31 cellular contexts compared by ENCODE assay signal in genomic region chr3:111128884-111129283, GRCh38. TPM values are rescaled to one million over a fixed set of nuclear protein-coding genes. Genes with fewer than 3 reads are reported as not detected.
DNase-seq lines count a peak whose midpoint lies in the region; ATAC-seq and TF ChIP-seq lines count a peak whose summit lies in the region.
"Had no signal": no experiment of that assay in that cellular context is flagged by ENCODE, and none has a peak within 500 bp of the region (broad histone marks: within the 10 kb centered on the region; RNA-seq: fewer than 3 reads in every experiment).

No MANE protein-coding gene starts in this region.

- no peak overlapping the region for H3K4me3 Mint-ChIP-seq in GM23338
- H3K4me3 Mint-ChIP-seq: activated CD8-positive, alpha-beta T cell treated with anti-CD3 and anti-CD28 coated beads for 36 hours; activated naive CD8-positive, alpha-beta T cell treated with anti-CD3 and anti-CD28 coated beads, Interleukin-2, amount 10 ng/mL, durations not matched to agents 7 days and 5 days; brain; immature natural killer cell; T-cell had no signal

- H3K4me1 ChIP-seq in GM23338 (ENCODE audit: insufficient read depth): 0 out of 2 replicates have a peak, but pooled peaks cover 6% of the 10 kb centered on the region
- H3K4me1 ChIP-seq: colonic mucosa, esophagus muscularis mucosa, left lung, psoas muscle, SJSA1 had no signal

- H3K4me3 ChIP-seq in GM23338 (no peak overlapping the region), choroid plexus epithelial cell (ENCODE audit: low read depth, low read length) (no peak overlapping the region)
- H3K4me3 ChIP-seq: colonic mucosa, esophagus muscularis mucosa, left lung, psoas muscle, SJSA1, suprapubic skin had no signal

- H3K9me2 ChIP-seq in GM23338 (ENCODE audit: insufficient read depth): no peaks in the 10 kb centered on the region

- H3K27me3 Mint-ChIP-seq in GM23338 (ENCODE audit: insufficient read depth, low read depth, poor library complexity): no peaks in the 10 kb centered on the region
- H3K27me3 Mint-ChIP-seq: activated CD8-positive, alpha-beta T cell treated with anti-CD3 and anti-CD28 coated beads for 36 hours; activated naive CD8-positive, alpha-beta T cell treated with anti-CD3 and anti-CD28 coated beads, Interleukin-2, amount 10 ng/mL, durations not matched to agents 7 days and 5 days; brain; T-cell had no signal

- no peaks in the 10 kb centered on the region for H3K9me3 Mint-ChIP-seq in GM23338
- H3K9me3 Mint-ChIP-seq: activated CD8-positive, alpha-beta T cell treated with anti-CD3 and anti-CD28 coated beads for 36 hours; activated naive CD8-positive, alpha-beta T cell treated with anti-CD3 and anti-CD28 coated beads, Interleukin-2, amount 10 ng/mL, durations not matched to agents 7 days and 5 days; brain; T-cell had no signal

- no peaks in the 10 kb centered on the region for H3K79me2 ChIP-seq in GM23338 (replicated peaks; ENCODE audit: insufficient read depth)

- no peak overlapping the region for H3K4me2 ChIP-seq in GM23338

- ATAC-seq in GM23338 (peak; percentile 64), GM18519 (IDR thresholded peaks at IDR 0.05; ENCODE audit: low FRiP score, unreplicated experiment) (no peak)
- ATAC-seq: activated CD4-positive, CD25-positive, alpha-beta regulatory T cell treated with anti-CD3 and anti-CD28 coated beads, Interleukin-2, amount 50 U/mL, for 24 hours; activated CD8-positive, alpha-beta T cell treated with anti-CD3 and anti-CD28 coated beads for 36 hours; left lung; psoas muscle; T-cell had no signal

- no peaks in the 10 kb centered on the region for H4K20me1 ChIP-seq in GM23338 (replicated peaks; ENCODE audit: insufficient read depth)

- H3K36me3 ChIP-seq in GM23338 (ENCODE audit: insufficient read depth): no peaks in the 10 kb centered on the region
- H3K36me3 ChIP-seq: colonic mucosa, left lung, suprapubic skin had no signal

- peak; percentile 55 for DNase-seq in GM23338 (ENCODE audit: low spot score)
- peak; percentile 10 for DNase-seq in M059J (ENCODE audit: low read depth)
- DNase-seq in choroid plexus epithelial cell (ENCODE audit: low read depth): peak; percentile 69
- peak; percentile 19 for DNase-seq in non-pigmented ciliary epithelial cell (ENCODE audit: low read depth)
- no peak for DNase-seq in activated gamma-delta T cell treated with Interleukin-2 at 50 U/mL for 16 hours
- no peak for DNase-seq in effector CD4-positive, alpha-beta T cell
- DNase-seq in dedifferentiated amniotic fluid mesenchymal stem cell (ENCODE audit: extremely low spot score): no peak
- DNase-seq: ACHN; activated CD8-positive, alpha-beta T cell treated with anti-CD3 and anti-CD28 coated beads for 36 hours; activated naive CD8-positive, alpha-beta T cell treated with anti-CD3 and anti-CD28 coated beads, Interleukin-2, amount 10 ng/mL, durations not matched to agents 7 days and 5 days; colonic mucosa; foreskin melanocyte; GDM1; immature natural killer cell; KBM-7; left lung; MM.1S; NCI-H1436; NCI-H2107; NCI-H446 treated with DMSO at 0.1 percent for 48 hours; psoas muscle; RPMI8226; stimulated activated CD4-positive, alpha-beta T cell treated with anti-CD3 and anti-CD28 coated beads, Interleukin-15, amount 100 ng/mL, for 24 hours; stimulated activated naive CD4-positive, alpha-beta T cell; T-cell had no signal

- no peak overlapping the region for H2AFZ ChIP-seq in GM23338

- peaks cover 10% of the 10 kb centered on the region for H3K4me1 Mint-ChIP-seq in GM23338
- H3K4me1 Mint-ChIP-seq: activated naive CD8-positive, alpha-beta T cell treated with anti-CD3 and anti-CD28 coated beads, Interleukin-2, amount 10 ng/mL, durations not matched to agents 7 days and 5 days; brain; immature natural killer cell; T-cell had no signal

- no peaks in the 10 kb centered on the region for H3K27me3 ChIP-seq in GM23338 (ENCODE audit: insufficient read depth)
- H3K27me3 ChIP-seq: colonic mucosa, esophagus muscularis mucosa, left lung, SJSA1, suprapubic skin had no signal

- H3K27ac ChIP-seq in GM23338 (ENCODE audit: low read depth): peak overlapping the region; percentile 12; the same call in 1 of the 2 replicates
- H3K27ac ChIP-seq: colonic mucosa, esophagus muscularis mucosa, left lung, psoas muscle, SJSA1, suprapubic skin had no signal

- no peaks in the 10 kb centered on the region for H3F3A ChIP-seq in GM23338 (replicated peaks; ENCODE audit: low read depth)

- peak overlapping the region; percentile 92 for H3K27ac Mint-ChIP-seq in GM23338
- H3K27ac Mint-ChIP-seq: activated CD8-positive, alpha-beta T cell treated with anti-CD3 and anti-CD28 coated beads for 36 hours; activated naive CD8-positive, alpha-beta T cell treated with anti-CD3 and anti-CD28 coated beads, Interleukin-2, amount 10 ng/mL, durations not matched to agents 7 days and 5 days; immature natural killer cell; T-cell had no signal

- peaks cover 28% of the 10 kb centered on the region for H3K36me3 Mint-ChIP-seq in GM23338 (ENCODE audit: low read depth)

- TF ChIP-seq CTCF in GM23338 (conservative IDR thresholded peaks at IDR 0.05; ENCODE audit: low read depth in 2 of 2) (no peak), choroid plexus epithelial cell (conservative IDR thresholded peaks at IDR 0.05; ENCODE audit: low read depth, low read length) (no peak)

TF ChIP-seq in GM23338, 12 proteins besides CTCF, POLR2A, EP300 and RAD21 (continues in another document):
- no peak for TF ChIP-seq CREB1 (CRISPR knock-in tag; IDR thresholded peaks at IDR 0.05; ENCODE audit: low read depth)
- TF ChIP-seq EZH2phosphoT487 (IDR thresholded peaks at IDR 0.05; ENCODE audit: unreplicated experiment): no peak
- no peak for TF ChIP-seq EZH2 (IDR thresholded peaks at IDR 0.05; ENCODE audit: low read depth, unreplicated experiment)
- no peak for TF ChIP-seq ZNF462 (CRISPR knock-in tag; IDR thresholded peaks at IDR 0.05)
- no peak for TF ChIP-seq ZNF114 (CRISPR knock-in tag; IDR thresholded peaks at IDR 0.05)
- TF ChIP-seq POLR2AphosphoS5 (IDR thresholded peaks at IDR 0.05; ENCODE audit: low read depth): no peak
- no peak for TF ChIP-seq NANOG (IDR thresholded peaks at IDR 0.05; ENCODE audit: borderline replicate concordance)

RNA-seq across cellular contexts. Expression of gene NECTIN3, which starts 57.3 kb away (rescaled TPM):
- 48.2 TPM in 2 replicates for total RNA-seq in GM23338 (2014; rRNA removed; shearing (Covaris generic))
- polyA plus RNA-seq in GM23338 (2016; fragmentation: Nextera tagmentation; extraction: Ambion mirVana): 16.0 and 16.2 TPM in 2 replicates
- total RNA-seq in M059J (2014; rRNA removed; shearing (Covaris generic)): 66.6 and 76.6 TPM in 2 replicates

Comparison
In these comparisons a context has a peak if more than half of its experiments do, and no peak if none do; other contexts are left out.
1. DNase-seq: peak in GM23338 (single experiment), M059J (single experiment), choroid plexus epithelial cell (single experiment) and non-pigmented ciliary epithelial cell (single experiment); none in activated gamma-delta T cell treated with Interleukin-2 at 50 U/mL for 16 hours (single experiment), effector CD4-positive, alpha-beta T cell (single experiment) and dedifferentiated amniotic fluid mesenchymal stem cell (single experiment).